9 cellular contexts compared by ENCODE assay signal in the genomic region with DNA sequence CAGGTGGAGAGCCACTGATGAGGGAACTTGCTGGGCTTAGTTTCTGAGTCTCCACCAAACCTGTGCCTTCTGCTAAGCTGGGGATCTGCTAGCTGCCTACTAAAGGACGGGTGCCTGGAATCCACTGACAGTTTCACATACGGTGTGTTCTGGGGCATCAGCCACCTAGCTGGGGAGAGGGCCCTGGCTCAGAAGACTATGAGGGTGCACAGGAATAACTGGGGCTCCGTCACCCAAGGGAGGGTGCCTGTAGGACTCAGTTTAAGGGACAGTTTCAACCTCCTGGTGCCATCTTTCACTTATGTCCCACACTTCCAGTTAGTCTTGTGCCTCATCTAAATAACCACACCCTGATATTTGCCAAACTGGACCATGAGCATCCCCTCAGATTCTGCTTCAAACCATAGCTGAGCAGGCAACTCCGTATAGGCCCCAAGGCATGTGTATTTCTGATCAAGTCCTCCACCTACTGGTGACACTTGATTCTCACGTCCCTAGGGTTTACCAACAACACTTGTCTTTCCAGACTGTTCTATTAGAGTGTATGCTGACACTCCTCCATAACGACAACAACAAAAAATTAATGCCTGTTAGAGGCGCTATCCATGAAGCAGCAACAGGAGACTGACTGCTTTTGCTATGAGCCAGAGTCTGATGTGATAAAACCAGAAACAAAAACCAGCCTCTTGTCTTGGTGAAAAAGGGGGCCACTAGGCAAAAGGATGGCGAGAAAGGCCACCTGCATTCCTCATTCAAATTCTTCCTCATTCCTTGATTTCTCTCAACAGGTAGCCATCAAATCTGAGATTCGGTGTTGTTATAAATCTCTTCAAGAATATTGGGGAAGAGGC. TPM values are rescaled to one million over a fixed set of nuclear protein-coding genes. Genes with fewer than 3 reads are reported as not detected.
A peak's percentile ranks its signal among the peaks of the same experiment; 100 is the strongest.
DNase-seq lines count a peak whose midpoint lies in the region; ATAC-seq and TF ChIP-seq lines count a peak whose summit lies in the region.
"Had no signal": no experiment of that assay in that cellular context is flagged by ENCODE, and none has a peak within 500 bp of the region (broad histone marks: within the 10 kb centered on the region; RNA-seq: fewer than 3 reads in every experiment).

No MANE protein-coding gene starts in this region.

- H3K4me1 Mint-ChIP-seq in activated T-helper 17 cell treated with anti-CD3 and anti-CD28 coated beads, Interleukin-2, amount 50 U/mL, for 72 hours: no peaks in the 10 kb centered on the region

- no peaks in the 10 kb centered on the region for H3K36me3 Mint-ChIP-seq in activated T-helper 17 cell treated with anti-CD3 and anti-CD28 coated beads, Interleukin-2, amount 50 U/mL, for 72 hours (ENCODE audit: low read depth)

- no peaks in the 10 kb centered on the region for H3K9me3 Mint-ChIP-seq in activated T-helper 17 cell treated with anti-CD3 and anti-CD28 coated beads, Interleukin-2, amount 50 U/mL, for 72 hours

- peak overlapping the region; percentile 2 for H3K27ac Mint-ChIP-seq in activated T-helper 17 cell treated with anti-CD3 and anti-CD28 coated beads, Interleukin-2, amount 50 U/mL, for 72 hours

- no peak overlapping the region for H3K4me3 Mint-ChIP-seq in activated T-helper 17 cell treated with anti-CD3 and anti-CD28 coated beads, Interleukin-2, amount 50 U/mL, for 72 hours

- no peaks in the 10 kb centered on the region for H3K9me3 ChIP-seq in prostate gland

- peak in 3 of 4 experiments; percentile 45 to 57 (median 55) for TF ChIP-seq CTCF in prostate gland (IDR thresholded peaks at IDR 0.05)

- H3K27me3 Mint-ChIP-seq in activated T-helper 17 cell treated with anti-CD3 and anti-CD28 coated beads, Interleukin-2, amount 50 U/mL, for 72 hours: no peaks in the 10 kb centered on the region

- H3K4me3 ChIP-seq in prostate gland: no peak overlapping the region
- H3K4me3 ChIP-seq: BLaER1 treated with 17β-estradiol and CSF1 and Interleukin-3, amounts not matched to agents 10 nM and 100 nM had no signal

- H3K36me3 ChIP-seq in prostate gland: no peaks in the 10 kb centered on the region
- H3K36me3 ChIP-seq: BLaER1 treated with 17β-estradiol and CSF1 and Interleukin-3, amounts not matched to agents 10 nM and 100 nM had no signal

- WGBS in prostate gland: 60% methylated on average over 9 of the region's 9 CpGs

- intact Hi-C loops in head of caudate nucleus (cut with DNase I): no loop called here
- intact Hi-C loops in prostate gland (cut with DNase I): loop anchor here (2.0 to 5.0 kb wide), 2 partner anchors 44 to 169 kb away; no protein-coding TSS in a partner anchor

- no peak overlapping the region for H3K27ac ChIP-seq in prostate gland
- H3K27ac ChIP-seq: BLaER1 treated with 17β-estradiol and CSF1 and Interleukin-3, amounts not matched to agents 10 nM and 100 nM had no signal

- DNase-seq in NCI-H1436 (lab: John Stamatoyannopoulos, UW) (peak; percentile 14), NCI-H1436 treated with DMSO at 0.1 percent for 48 hours (lab: John Stamatoyannopoulos, UW) (no peak), NCI-H82 treated with DMSO at 0.1 percent for 48 hours (lab: John Stamatoyannopoulos, UW; ENCODE audit: unreplicated experiment) (peak; percentile 66), head of caudate nucleus (peak in 31 of 42 donors; percentile 7 to 81 (median 52)), prostate gland (ENCODE audit: low spot score) (peak; percentile 21), NCI-H187 treated with DMSO at 0.1 percent for 48 hours (lab: John Stamatoyannopoulos, UW) (no peak)

- no peaks in the 10 kb centered on the region for H3K4me1 ChIP-seq in prostate gland (replicated peaks)
- H3K4me1 ChIP-seq: BLaER1 treated with 17β-estradiol and CSF1 and Interleukin-3, amounts not matched to agents 10 nM and 100 nM had no signal

- H3K27me3 ChIP-seq in prostate gland (replicated peaks; ENCODE audit: insufficient read depth): no peaks in the 10 kb centered on the region
- H3K27me3 ChIP-seq: BLaER1 treated with 17β-estradiol and CSF1 and Interleukin-3, amounts not matched to agents 10 nM and 100 nM had no signal

- no peak for TF ChIP-seq POLR2A in prostate gland (IDR thresholded peaks at IDR 0.05)

- peak; percentile 73 for ATAC-seq in HG02943 (IDR thresholded peaks at IDR 0.05; ENCODE audit: low read depth, unreplicated experiment)
- peak; percentile 91 for ATAC-seq in activated T-helper 17 cell treated with anti-CD3 and anti-CD28 coated beads, Interleukin-2, amount 50 U/mL, for 72 hours (replicated peaks)

RNA-seq across cellular contexts. Expression of a gene that starts 55.0 kb away (rescaled TPM):
- total RNA-seq in activated T-helper 17 cell treated with anti-CD3 and anti-CD28 coated beads, Interleukin-2, amount 50 U/mL, for 72 hours: 100 to 1,000 TPM in 1 of 2 donors, 10 to 100 TPM in 1; 44.4 to 126 TPM
- 10 to 100 TPM; 27.0 to 35.8 TPM for total RNA-seq in prostate gland

Comparison
In these comparisons a context has a peak if more than half of its experiments do, and no peak if none do; other contexts are left out.
1. DNase-seq: peak in NCI-H1436 (single experiment), NCI-H82 treated with DMSO at 0.1 percent for 48 hours (single experiment), head of caudate nucleus (31 of 42) and prostate gland (single experiment); none in NCI-H1436 treated with DMSO at 0.1 percent for 48 hours (single experiment) and NCI-H187 treated with DMSO at 0.1 percent for 48 hours (single experiment).